ENCODE assay signal across 1 cellular context in genomic region chr2:68251187-68251854, GRCh38.
TF ChIP-seq lines count a peak whose summit lies in the region.

No MANE protein-coding gene starts in this region.

TF ChIP-seq in HepG2, 621 proteins besides CTCF, POLR2A, EP300 and RAD21 (continued from another document and continues in another):
- peak; percentile 17 for TF ChIP-seq ARID4A (CRISPR knock-in tag; IDR thresholded peaks at IDR 0.05; ENCODE audit: borderline replicate concordance)
- no peak for TF ChIP-seq FOXC1 (CRISPR knock-in tag; IDR thresholded peaks at IDR 0.05; ENCODE audit: borderline replicate concordance)
- TF ChIP-seq ZNF839 (CRISPR knock-in tag; IDR thresholded peaks at IDR 0.05; ENCODE audit: borderline replicate concordance), result no peak
- no peak for TF ChIP-seq HMG20B (CRISPR knock-in tag; conservative IDR thresholded peaks at IDR 0.05)
- no peak for TF ChIP-seq ZNF432 (CRISPR knock-in tag; IDR thresholded peaks at IDR 0.05; ENCODE audit: borderline replicate concordance)
- no peak for TF ChIP-seq BRD4 (CRISPR knock-in tag; IDR thresholded peaks at IDR 0.05)
- TF ChIP-seq ZNF331 (CRISPR knock-in tag; IDR thresholded peaks at IDR 0.05), result 0 out of 2 replicates have a peak, but pooled peaks have one; percentile 15
- TF ChIP-seq NFE2 (CRISPR knock-in tag; IDR thresholded peaks at IDR 0.05), result no peak
- TF ChIP-seq YEATS4 (CRISPR knock-in tag; IDR thresholded peaks at IDR 0.05; ENCODE audit: borderline replicate concordance), result peak; percentile 74; the same call in 1 of the 2 replicates
- no peak for TF ChIP-seq ZNF670 (CRISPR knock-in tag; IDR thresholded peaks at IDR 0.05; ENCODE audit: borderline replicate concordance)
- TF ChIP-seq ZNF431 (CRISPR knock-in tag; IDR thresholded peaks at IDR 0.05; ENCODE audit: borderline replicate concordance, low read depth), result no peak
- TF ChIP-seq ZNF724P (CRISPR knock-in tag; IDR thresholded peaks at IDR 0.05; ENCODE audit: borderline replicate concordance), result no peak
- TF ChIP-seq ZNF776 (CRISPR knock-in tag; IDR thresholded peaks at IDR 0.05), result no peak; the same call in 1 of the 2 replicates
- TF ChIP-seq ZNF292 (CRISPR knock-in tag; IDR thresholded peaks at IDR 0.05; ENCODE audit: borderline replicate concordance, low read depth), result peak; percentile 25
- TF ChIP-seq ZSCAN12 (CRISPR knock-in tag; IDR thresholded peaks at IDR 0.05), result no peak
- no peak for TF ChIP-seq EZH2 (conservative IDR thresholded peaks at IDR 0.05; ENCODE audit: low read depth, low read length)
- no peak for TF ChIP-seq ZNF644 (CRISPR knock-in tag; IDR thresholded peaks at IDR 0.05; ENCODE audit: low read depth)
- no peak for TF ChIP-seq ATAD3A (CRISPR knock-in tag; IDR thresholded peaks at IDR 0.05)
- no peak; a peak in 1 of 4 replicates for TF ChIP-seq REST (IDR thresholded peaks at IDR 0.05; ENCODE audit: borderline replicate concordance in 1 of 2, low read depth in 1 of 2, low read length in 2 of 2)
- no peak for TF ChIP-seq SRF (IDR thresholded peaks at IDR 0.05; ENCODE audit: low read depth, low read length)
- TF ChIP-seq TOE1 (CRISPR knock-in tag; IDR thresholded peaks at IDR 0.05), result no peak
- no peak for TF ChIP-seq ZNF235 (CRISPR knock-in tag; IDR thresholded peaks at IDR 0.05; ENCODE audit: borderline replicate concordance)
- no peak for TF ChIP-seq ZNF543 (CRISPR knock-in tag; IDR thresholded peaks at IDR 0.05)
- no peak for TF ChIP-seq ZNF772 (CRISPR knock-in tag; IDR thresholded peaks at IDR 0.05)
- TF ChIP-seq POLR2G (IDR thresholded peaks at IDR 0.05; ENCODE audit: low read depth, low read length), result peak; percentile 65
- TF ChIP-seq ZNF672 (CRISPR knock-in tag; IDR thresholded peaks at IDR 0.05), result no peak
- no peak; the same call in 1 of the 2 replicates for TF ChIP-seq HOXA3 (CRISPR knock-in tag; IDR thresholded peaks at IDR 0.05)
- no peak for TF ChIP-seq ZEB1 (IDR thresholded peaks at IDR 0.05; ENCODE audit: insufficient replicate concordance, low read depth)
- no peak for TF ChIP-seq FOXO4 (CRISPR knock-in tag; conservative IDR thresholded peaks at IDR 0.05)
- TF ChIP-seq KIAA2018 (CRISPR knock-in tag; IDR thresholded peaks at IDR 0.05; ENCODE audit: borderline replicate concordance), result no peak
- TF ChIP-seq SMAD3 (CRISPR knock-in tag; IDR thresholded peaks at IDR 0.05), result no peak
- TF ChIP-seq DDIT3 (CRISPR knock-in tag; IDR thresholded peaks at IDR 0.05), result no peak
- TF ChIP-seq ELK4 (CRISPR knock-in tag; IDR thresholded peaks at IDR 0.05; ENCODE audit: borderline replicate concordance), result no peak
- TF ChIP-seq ZNF354B (CRISPR knock-in tag; IDR thresholded peaks at IDR 0.05), result no peak
- no peak for TF ChIP-seq MTA3 (CRISPR knock-in tag; IDR thresholded peaks at IDR 0.05)
- no peak for TF ChIP-seq ZNF234 (CRISPR knock-in tag; conservative IDR thresholded peaks at IDR 0.05)
- no peak for TF ChIP-seq ZNF414 (CRISPR knock-in tag; IDR thresholded peaks at IDR 0.05)
- TF ChIP-seq ATF4 (CRISPR knock-in tag; IDR thresholded peaks at IDR 0.05), result no peak
- TF ChIP-seq TIGD3 (CRISPR knock-in tag; IDR thresholded peaks at IDR 0.05; ENCODE audit: borderline replicate concordance), result no peak; the same call in 1 of the 2 replicates
- no peak for TF ChIP-seq SRSF9 (IDR thresholded peaks at IDR 0.05; ENCODE audit: borderline replicate concordance, insufficient read depth, low read depth, low read length, poor library complexity, severe bottlenecking)
